13 cellular contexts compared by ENCODE assay signal in the genomic region with DNA sequence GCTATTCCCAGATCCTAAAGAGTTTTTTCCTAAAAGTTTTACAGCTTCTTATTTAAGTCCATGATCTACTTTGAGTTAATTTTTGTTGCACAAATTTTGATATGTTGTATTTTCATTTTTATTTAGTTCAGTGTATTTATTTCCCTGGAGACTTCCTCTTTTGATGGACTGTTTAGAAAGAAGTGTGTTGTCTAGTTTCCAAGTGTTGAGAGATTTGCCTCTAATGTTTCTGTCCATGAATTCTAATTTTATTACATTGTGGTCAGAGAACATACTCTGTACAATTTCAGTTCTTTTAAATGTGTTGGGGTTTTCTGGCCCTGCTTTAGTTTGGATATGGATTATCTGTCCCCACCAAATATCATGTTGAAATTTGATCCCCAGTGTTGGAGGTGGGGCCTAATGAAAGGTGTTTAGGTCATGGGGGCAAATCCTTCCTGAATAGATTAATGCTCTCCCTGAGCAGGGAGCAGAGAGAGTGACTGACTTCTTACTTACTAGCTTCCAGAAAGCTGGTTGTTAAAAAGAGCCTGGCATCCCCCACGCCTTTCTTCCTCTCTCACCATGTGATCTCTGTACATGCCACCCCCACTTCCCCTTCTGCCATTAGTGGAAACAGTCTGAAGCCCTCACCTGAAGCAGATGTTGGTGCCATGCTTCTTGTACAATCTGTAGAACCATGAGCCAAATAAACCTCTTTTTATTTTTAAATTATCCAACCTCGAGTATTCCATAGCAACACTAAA. TPM values are rescaled to one million over a fixed set of nuclear protein-coding genes. Genes with fewer than 3 reads are reported as not detected.
A peak's percentile ranks its signal among the peaks of the same experiment; 100 is the strongest.
DNase-seq lines count a peak whose midpoint lies in the region; ATAC-seq and TF ChIP-seq lines count a peak whose summit lies in the region.
"Had no signal": no experiment of that assay in that cellular context is flagged by ENCODE, and none has a peak within 500 bp of the region (broad histone marks: within the 10 kb centered on the region; RNA-seq: fewer than 3 reads in every experiment).

No MANE protein-coding gene starts in this region.

- peaks cover 91% of the 10 kb centered on the region for H3K79me2 ChIP-seq in HCT116 (ENCODE audit: insufficient read depth, low read length)
- peaks cover 90% of the 10 kb centered on the region for H3K79me2 ChIP-seq in OCI-LY7 (ENCODE audit: insufficient read depth, low read depth, low read length)

- intact Hi-C loops in HCT116 (cut with micrococcal nuclease) (no loop called here), OCI-LY7 (cut with micrococcal nuclease; ENCODE audit: unreplicated experiment) (no loop called here)

- ATAC-seq in HCT116 (no peak), GM21723 (IDR thresholded peaks at IDR 0.05; ENCODE audit: unreplicated experiment) (no peak), GM19395 (IDR thresholded peaks at IDR 0.05; ENCODE audit: unreplicated experiment) (no peak)
- ATAC-seq: pancreas had no signal

- RAD21 ChIA-PET in HCT116 (lab: Charles Lee; ENCODE audit: low non-redundant PET in 1 of 2, low total read pairs in 2 of 2, uncharacterized antibody in 2 of 2, unreplicated experiment in 2 of 2): no interaction called here

- H3K36me3 ChIP-seq in HCT116 (ENCODE audit: control insufficient read depth in 1 of 2, insufficient read depth in 2 of 2, low read length in 2 of 2): peaks cover 0 to 3% of the 10 kb centered on the region in 2 experiments; a peak in 1 of 4 replicates
- H3K36me3 ChIP-seq in OCI-LY7 (ENCODE audit: insufficient read depth, low read length): peaks cover 28% of the 10 kb centered on the region
- H3K36me3 ChIP-seq: pancreas had no signal

- TF ChIP-seq RAD21 in HCT116 (IDR thresholded peaks at IDR 0.05; ENCODE audit: low read depth): no peak

- H3K4me1 ChIP-seq in HCT116 (ENCODE audit: control insufficient read depth in 1 of 2, insufficient read depth in 2 of 2, low read length in 2 of 2): peaks cover 3 to 33% of the 10 kb centered on the region in 2 experiments; a peak in 3 of 4 replicates
- peaks cover 34% of the 10 kb centered on the region for H3K4me1 ChIP-seq in OCI-LY7 (ENCODE audit: insufficient read depth, low read length, poor library complexity, severe bottlenecking)

- H3K9me2 ChIP-seq in HCT116 (ENCODE audit: insufficient read depth) (no peaks in the 10 kb centered on the region), OCI-LY7 (ENCODE audit: insufficient read depth, low read length) (no peaks in the 10 kb centered on the region)

- no peaks in the 10 kb centered on the region for H3K9me3 ChIP-seq in HCT116 (ENCODE audit: control insufficient read depth in 1 of 2, insufficient read depth in 1 of 2, low read depth in 1 of 2, low read length in 2 of 2)
- H3K9me3 ChIP-seq in OCI-LY7 (ENCODE audit: low read length): peaks cover 17% of the 10 kb centered on the region; the same call in 1 of the 2 replicates
- H3K9me3 ChIP-seq: pancreas had no signal

- no peak overlapping the region for H3K9ac ChIP-seq in HCT116 (ENCODE audit: low read length)

- peak; percentile 9 to 46 for DNase-seq in AML-193 (lab: John Stamatoyannopoulos, UW)
- no peak for DNase-seq in HCT116 (ENCODE audit: low read depth, low spot score)
- DNase-seq in OCI-LY7 (ENCODE audit: low spot score): peak; percentile 45
- peak; percentile 34 for DNase-seq in left kidney (ENCODE audit: low read depth, low spot score)
- DNase-seq in DMS79 (lab: John Stamatoyannopoulos, UW): no peak
- no peak for DNase-seq in glomerular visceral epithelial cell (ENCODE audit: extremely low spot score)
- DNase-seq: activated naive CD4-positive, alpha-beta T cell; NCI-H1436 treated with DMSO at 0.1 percent for 48 hours; pancreas; stimulated activated CD4-positive, alpha-beta T cell treated with anti-CD3 and anti-CD28 coated beads, Interleukin-2, amount 100 ng/mL, for 48 hours; WERI-Rb-1 had no signal

- no peak overlapping the region for H2AFZ ChIP-seq in HCT116 (ENCODE audit: low read depth, low read length, poor library complexity, severe bottlenecking)
- H2AFZ ChIP-seq in OCI-LY7 (ENCODE audit: low read length): no peak overlapping the region

- H4K20me1 ChIP-seq in HCT116 (ENCODE audit: insufficient read depth): peaks cover 18% of the 10 kb centered on the region; the same call in 1 of the 2 replicates
- peaks cover 20% of the 10 kb centered on the region; the same call in 1 of the 2 replicates for H4K20me1 ChIP-seq in OCI-LY7 (ENCODE audit: insufficient read depth, low read length)

- CTCF ChIA-PET in HCT116 (lab: Charles Lee): no interaction called here
- CTCF ChIA-PET in OCI-LY7 (lab: Charles Lee; ENCODE audit: unreplicated experiment): no interaction called here

- no peak for TF ChIP-seq POLR2A in HCT116 (IDR thresholded peaks at IDR 0.05; ENCODE audit: borderline replicate concordance, extremely low read depth, insufficient read depth, insufficient read length)

- TF ChIP-seq CTCF in HCT116 (IDR thresholded peaks at IDR 0.05 in 2 of 3, conservative IDR thresholded peaks at IDR 0.05 in 1 of 3; ENCODE audit: borderline replicate concordance in 1 of 3, insufficient read depth in 1 of 3, low read depth in 2 of 3, low read length in 2 of 3) (no peak), OCI-LY7 (conservative IDR thresholded peaks at IDR 0.05; ENCODE audit: low read length) (no peak)

- BruUV-seq in HCT116 (replicated peaks; lab: Mats Ljungman, UMichigan): no TSS peak
- BruUV-seq in OCI-LY7 (replicated peaks; lab: Mats Ljungman, UMichigan): no TSS peak

- H3K4me2 ChIP-seq in HCT116 (ENCODE audit: low read length) (peak overlapping the region; percentile 10), OCI-LY7 (ENCODE audit: low read length) (peak overlapping the region; percentile 46)

- H3K27ac ChIP-seq in HCT116 (ENCODE audit: low read depth, low read length) (no peak overlapping the region), OCI-LY7 (ENCODE audit: low read depth, low read length, poor library complexity, severe bottlenecking) (no peak overlapping the region)
- H3K27ac ChIP-seq: pancreas, WERI-Rb-1 had no signal

- POLR2A ChIA-PET in HCT116 (lab: Charles Lee) (no interaction called here), OCI-LY7 (lab: Charles Lee) (no interaction called here)

- H3K4me3 ChIP-seq in HCT116 (replicated peaks in 1 of 2; ENCODE audit: low read depth in 1 of 2, low read length in 2 of 2) (no peak overlapping the region), OCI-LY7 (ENCODE audit: low read depth, low read length, poor library complexity, severe bottlenecking) (peak overlapping the region; percentile 14)
- H3K4me3 ChIP-seq: pancreas had no signal

- H3K27me3 ChIP-seq in HCT116 (ENCODE audit: insufficient read depth, low read length): no peaks in the 10 kb centered on the region
- H3K27me3 ChIP-seq: pancreas had no signal

TF ChIP-seq in HCT116, 20 proteins besides CTCF, POLR2A, EP300 and RAD21:
- no peak for TF ChIP-seq SIN3A (IDR thresholded peaks at IDR 0.05; ENCODE audit: low read depth)

RNA-seq across cellular contexts. Expression of gene CHD1L, which starts 4.6 kb away (rescaled TPM):
- total RNA-seq in HCT116 (2021; ENCODE audit: unreplicated experiment) (52.0 TPM), OCI-LY7 (2022) (52.5 and 58.7 TPM in 2 replicates)
- polyA plus RNA-seq in HCT116 (2012): 18.6 and 28.0 TPM in 2 replicates
- total RNA-seq in OCI-LY7 (2014; rRNA removed; shearing (Covaris generic)): 42.2 and 52.7 TPM in 2 replicates

RNA-seq across cellular contexts. Expression of gene FMO5, which starts 21.9 kb away (rescaled TPM):
- total RNA-seq in HCT116 (2021; ENCODE audit: unreplicated experiment) (0.27 TPM), OCI-LY7 (2022) (1.7 and 2.9 TPM in 2 replicates)
- polyA plus RNA-seq in HCT116 (2012): 0.09 and 0.20 TPM in 2 replicates
- 2.2 and 3.9 TPM in 2 replicates for total RNA-seq in OCI-LY7 (2014; rRNA removed; shearing (Covaris generic))

Comparison
In these comparisons a context has a peak if more than half of its experiments do, and no peak if none do; other contexts are left out.
1. DNase-seq: peak in AML-193 (2 of 2), OCI-LY7 (single experiment) and left kidney (single experiment); none in HCT116 (single experiment), DMS79 (single experiment) and glomerular visceral epithelial cell (single experiment).